In genomic region chr1:39151267-39151666, GRCh38 we compare ENCODE assay signal across 11 cellular contexts.
"Had no signal": no experiment of that assay in that cellular context is flagged by ENCODE, and none has a peak within 500 bp of the region (broad histone marks: within the 10 kb centered on the region; RNA-seq: fewer than 3 reads in every experiment).

No MANE protein-coding gene starts in this region.

- H3K9me3 ChIP-seq: breast epithelium had no signal

- H3K36me3 ChIP-seq: breast epithelium had no signal

- H3K27me3 ChIP-seq: breast epithelium, dorsolateral prefrontal cortex, foreskin keratinocyte had no signal

- H3K36me3 Mint-ChIP-seq: activated naive CD4-positive, alpha-beta T cell treated with anti-CD3 and anti-CD28 coated beads, Interleukin-2, amount 50 U/mL, for 24 hours had no signal

- DNase-seq: dorsolateral prefrontal cortex; foreskin keratinocyte; head of caudate nucleus; left colon; mesendoderm; stimulated activated CD4-positive, alpha-beta T cell treated with anti-CD3 and anti-CD28 coated beads, Interleukin-2, amount 100 ng/mL, for 48 hours; stimulated activated naive CD4-positive, alpha-beta T cell treated with Interleukin-2 at 50 U/mL for 16 hours; T-helper 17 cell had no signal

- H3K4me3 ChIP-seq: breast epithelium, dorsolateral prefrontal cortex had no signal

- H3K9me3 Mint-ChIP-seq: activated naive CD4-positive, alpha-beta T cell treated with anti-CD3 and anti-CD28 coated beads, Interleukin-2, amount 50 U/mL, for 24 hours; activated T-helper 2 cell treated with anti-CD3 and anti-CD28 coated beads, Interferon-gamma antibody, Interleukin-2, Interleukin-4, amounts not matched to agents 10 μg/mL and 5 μg/mL and 100 μg/mL, durations not matched to agents 14 hours and 24 hours and 36 hours had no signal

- H3K27ac Mint-ChIP-seq: activated naive CD4-positive, alpha-beta T cell treated with anti-CD3 and anti-CD28 coated beads, Interleukin-2, amount 50 U/mL, for 24 hours; activated T-helper 2 cell treated with anti-CD3 and anti-CD28 coated beads, Interferon-gamma antibody, Interleukin-2, Interleukin-4, amounts not matched to agents 10 μg/mL and 5 μg/mL and 100 μg/mL, durations not matched to agents 14 hours and 24 hours and 36 hours; T-helper 17 cell had no signal

- H3K4me3 Mint-ChIP-seq: activated naive CD4-positive, alpha-beta T cell treated with anti-CD3 and anti-CD28 coated beads, Interleukin-2, amount 50 U/mL, for 24 hours; T-helper 17 cell had no signal
